ENCODE assay signal across 8 cellular contexts in genomic region chr10:47261121-47261520, GRCh38. TPM values are rescaled to one million over a fixed set of nuclear protein-coding genes. Genes with fewer than 3 reads are reported as not detected.
DNase-seq lines count a peak whose midpoint lies in the region; ATAC-seq, FAIRE-seq and TF ChIP-seq lines count a peak whose summit lies in the region.

No MANE protein-coding gene starts in this region.

- no peak for FAIRE-seq in GM12891 (lab: Jason Lieb, UNC)

- TF ChIP-seq POLR2A in GM12891 (IDR thresholded peaks at IDR 0.05; ENCODE audit: low read depth, low read length) (no peak), prostate gland (IDR thresholded peaks at IDR 0.05) (no peak)

- H3K27me3 ChIP-seq in left ventricle myocardium inferior (ENCODE audit: low read depth) (peaks cover 43% of the 10 kb centered on the region), prostate gland (replicated peaks; ENCODE audit: insufficient read depth) (no peaks in the 10 kb centered on the region)

- H3K27ac ChIP-seq in left ventricle myocardium inferior (replicated peaks) (no peak overlapping the region), prostate gland (no peak overlapping the region)

- H3K4me1 ChIP-seq in left ventricle myocardium inferior (peaks cover 6% of the 10 kb centered on the region), prostate gland (replicated peaks) (no peaks in the 10 kb centered on the region)

- DNase-seq in GM12891 (ENCODE audit: insufficient read length, low spot score) (peak; percentile 41), Kasumi-1 (lab: John Stamatoyannopoulos, UW) (peak; percentile 47 to 61), left ventricle myocardium inferior (no peak), NCI-H1436 treated with DMSO at 0.1 percent for 48 hours (lab: John Stamatoyannopoulos, UW) (no peak), prostate gland (ENCODE audit: low spot score) (no peak), posterior vena cava (ENCODE audit: low spot score) (no peak)
- DNase-seq in central memory CD4-positive, alpha-beta T cell: peak; percentile 42

- H3K4me3 ChIP-seq in left ventricle myocardium inferior (no peak overlapping the region), prostate gland (no peak overlapping the region)

- peak; percentile 97 for ATAC-seq in GM21619 (IDR thresholded peaks at IDR 0.05; ENCODE audit: unreplicated experiment)

- no peaks in the 10 kb centered on the region for H3K9me3 ChIP-seq in left ventricle myocardium inferior (replicated peaks)
- no peaks in the 10 kb centered on the region for H3K9me3 ChIP-seq in prostate gland

- 92% methylated on average over 1 of the region's 1 CpG for WGBS in prostate gland

- intact Hi-C loops in left ventricle myocardium inferior (cut with micrococcal nuclease): no loop called here
- intact Hi-C loops in prostate gland (cut with DNase I): no loop called here
- intact Hi-C loops in posterior vena cava (cut with DNase I): no loop called here

- TF ChIP-seq CTCF in left ventricle myocardium inferior (IDR thresholded peaks at IDR 0.05; ENCODE audit: borderline replicate concordance): no peak
- no peak for TF ChIP-seq CTCF in prostate gland (IDR thresholded peaks at IDR 0.05)

- no peaks in the 10 kb centered on the region for H3K36me3 ChIP-seq in left ventricle myocardium inferior
- no peaks in the 10 kb centered on the region for H3K36me3 ChIP-seq in prostate gland

TF ChIP-seq in GM12891, 5 proteins besides CTCF, POLR2A, EP300 and RAD21:
- no peak for TF ChIP-seq POU2F2 (IDR thresholded peaks at IDR 0.05; ENCODE audit: low read depth, low read length)
- TF ChIP-seq PAX5 (IDR thresholded peaks at IDR 0.05; ENCODE audit: insufficient read depth, low read length, severe bottlenecking): no peak
- no peak for TF ChIP-seq POLR2AphosphoS5 (IDR thresholded peaks at IDR 0.05; ENCODE audit: low read depth, low read length)
- TF ChIP-seq SPI1 (IDR thresholded peaks at IDR 0.05; ENCODE audit: low read depth, low read length): peak; percentile 93
- TF ChIP-seq TAF1 (IDR thresholded peaks at IDR 0.05; ENCODE audit: low read depth, low read length): no peak

RNA-seq across cellular contexts. Expression of gene GDF10, which starts 38.9 kb away (rescaled TPM):
- not detected for polyA plus RNA-seq in GM12891 (2012; ENCODE audit: low read depth, missing spikeins)
- total RNA-seq in left ventricle myocardium inferior (0.22 TPM), prostate gland (10 to 100 TPM in 1 of 2 donors, under 1 TPM in 1; 0.32 to 28.0 TPM), posterior vena cava (10 to 100 TPM in 1 of 2 donors, 1 to 10 TPM in 1; 1.5 to 18.6 TPM)

Comparison
In these comparisons a context has a peak if more than half of its experiments do, and no peak if none do; other contexts are left out.
1. DNase-seq: peak in GM12891 (single experiment), Kasumi-1 (2 of 2) and central memory CD4-positive, alpha-beta T cell (single experiment); none in left ventricle myocardium inferior (single experiment), NCI-H1436 treated with DMSO at 0.1 percent for 48 hours (single experiment), prostate gland (single experiment) and posterior vena cava (single experiment).